In genomic region chr5:121805931-121806330, GRCh38 we compare ENCODE assay signal across 37 cellular contexts. TPM values are rescaled to one million over a fixed set of nuclear protein-coding genes. Genes with fewer than 3 reads are reported as not detected.
DNase-seq lines count a peak whose midpoint lies in the region; ATAC-seq and TF ChIP-seq lines count a peak whose summit lies in the region.
"Had no signal": no experiment of that assay in that cellular context is flagged by ENCODE, and none has a peak within 500 bp of the region (broad histone marks: within the 10 kb centered on the region; RNA-seq: fewer than 3 reads in every experiment).

No MANE protein-coding gene starts in this region.

- H3K4me3 ChIP-seq in body of pancreas = no peak overlapping the region
- no peak overlapping the region for H3K4me3 ChIP-seq in PC-3 (ENCODE audit: low read length)
- H3K4me3 ChIP-seq: GM12878, heart left ventricle, K562, lung, MG63, ovary, SJSA1, skin epidermis, transverse colon had no signal

- peaks cover 11 to 13% of the 10 kb centered on the region in 2 donors for H3K9me3 Mint-ChIP-seq in natural killer cell

- no peak overlapping the region for H3K4me3 Mint-ChIP-seq in natural killer cell
- H3K4me3 Mint-ChIP-seq: activated CD4-positive, alpha-beta memory T cell treated with anti-CD3 and anti-CD28 coated beads, Interleukin-2, amount 10 ng/mL, durations not matched to agents 7 days and 5 days; activated naive CD8-positive, alpha-beta T cell; activated T-helper 17 cell treated with anti-CD3 and anti-CD28 coated beads, Interleukin-2, amount 50 U/mL, for 72 hours had no signal

- TF ChIP-seq CTCF in body of pancreas (IDR thresholded peaks at IDR 0.05) (no peak), PC-3 (conservative IDR thresholded peaks at IDR 0.05; ENCODE audit: low read depth, low read length) (no peak), natural killer cell (IDR thresholded peaks at IDR 0.05) (no peak)

- H3K36me3 Mint-ChIP-seq in natural killer cell = no peaks in the 10 kb centered on the region
- H3K36me3 Mint-ChIP-seq: activated naive CD8-positive, alpha-beta T cell had no signal

- no peaks in the 10 kb centered on the region for H3F3A ChIP-seq in PC-3 (ENCODE audit: low read length, unreplicated experiment)

- no peak overlapping the region for H3K4me2 ChIP-seq in PC-3 (ENCODE audit: low read length)

- ATAC-seq in SK-N-SH treated with all-trans-retinoic acid at 6 μM for 48 hours (peak; percentile 46), body of pancreas (no peak), PC-3 (no peak), GM21717 (IDR thresholded peaks at IDR 0.05; ENCODE audit: unreplicated experiment) (no peak), natural killer cell (no peak)
- ATAC-seq: activated T-helper 17 cell treated with anti-CD3 and anti-CD28 coated beads, Interleukin-2, amount 50 U/mL, for 72 hours; GM12878; heart left ventricle; K562 had no signal

- DNase-seq in Daoy (ENCODE audit: low read depth) (peak; percentile 57), HS-5 (ENCODE audit: low read depth) (peak; percentile 24), fibroblast of peridontal ligament (ENCODE audit: extremely low read depth) (peak; percentile 75), body of pancreas (no peak), PC-3 (no peak), natural killer cell (no peak)
- DNase-seq: ACHN; activated CD4-positive, alpha-beta memory T cell treated with anti-CD3 and anti-CD28 coated beads, Interleukin-2, amount 10 ng/mL, durations not matched to agents 7 days and 5 days; activated CD4-positive, alpha-beta T cell treated with anti-CD3 and anti-CD28 coated beads for 1 hour; activated CD8-positive, alpha-beta memory T cell treated with anti-CD3 and anti-CD28 coated beads, Interleukin-2, amount 50 U/mL, for 48 hours; aorta; Calu3; cerebellar nuclear complex; DMS79 treated with DMSO at 0.1 percent for 48 hours; heart left ventricle; kidney glomerular epithelial cell; MG63; NCI-H1417; NCI-H2081; NCI-H226; ovary; RPMI8226; T-helper 2 cell; transverse colon had no signal

- no peak overlapping the region for H3K27ac Mint-ChIP-seq in natural killer cell
- H3K27ac Mint-ChIP-seq: activated CD4-positive, alpha-beta memory T cell treated with anti-CD3 and anti-CD28 coated beads, Interleukin-2, amount 10 ng/mL, durations not matched to agents 7 days and 5 days; activated naive CD8-positive, alpha-beta T cell; activated T-helper 17 cell treated with anti-CD3 and anti-CD28 coated beads, Interleukin-2, amount 50 U/mL, for 72 hours had no signal

- no peak overlapping the region for H3K9ac ChIP-seq in PC-3 (ENCODE audit: low read length)

- no peaks in the 10 kb centered on the region for H3K79me2 ChIP-seq in PC-3 (ENCODE audit: low read length)

- H3K4me1 ChIP-seq in body of pancreas (no peaks in the 10 kb centered on the region), PC-3 (ENCODE audit: insufficient read depth, low read length) (no peaks in the 10 kb centered on the region)
- H3K4me1 ChIP-seq: heart left ventricle, SJSA1, transverse colon had no signal

- CTCF ChIA-PET in PC-3 (lab: Charles Lee) = no interaction called here

- POLR2A ChIA-PET in PC-3 (lab: Charles Lee; ENCODE audit: unreplicated experiment) = no interaction called here

- H3K36me3 ChIP-seq in body of pancreas (replicated peaks in 1 of 2; ENCODE audit: insufficient read depth in 1 of 2, low read depth in 2 of 2) = no peaks in the 10 kb centered on the region
- H3K36me3 ChIP-seq in PC-3 (ENCODE audit: low read depth, low read length) = no peaks in the 10 kb centered on the region
- H3K36me3 ChIP-seq: heart left ventricle, MG63, ovary, SJSA1, transverse colon had no signal

- no peak for TF ChIP-seq POLR2A in body of pancreas (IDR thresholded peaks at IDR 0.05)

- no peaks in the 10 kb centered on the region for H3K27me3 Mint-ChIP-seq in natural killer cell (ENCODE audit: low read depth in 2 of 2)
- H3K27me3 Mint-ChIP-seq: activated CD4-positive, alpha-beta memory T cell treated with anti-CD3 and anti-CD28 coated beads, Interleukin-2, amount 10 ng/mL, durations not matched to agents 7 days and 5 days; activated naive CD8-positive, alpha-beta T cell; activated T-helper 17 cell treated with anti-CD3 and anti-CD28 coated beads, Interleukin-2, amount 50 U/mL, for 72 hours had no signal

- H3K4me1 Mint-ChIP-seq in natural killer cell = no peaks in the 10 kb centered on the region
- H3K4me1 Mint-ChIP-seq: activated CD4-positive, alpha-beta memory T cell treated with anti-CD3 and anti-CD28 coated beads, Interleukin-2, amount 10 ng/mL, durations not matched to agents 7 days and 5 days; activated T-helper 17 cell treated with anti-CD3 and anti-CD28 coated beads, Interleukin-2, amount 50 U/mL, for 72 hours had no signal

- no peaks in the 10 kb centered on the region for H3K9me2 ChIP-seq in PC-3 (replicated peaks; ENCODE audit: low read length)

- BruUV-seq in PC-3 (replicated peaks; lab: Mats Ljungman, UMichigan) = no TSS peak

- WGBS in body of pancreas, 2 donors = 45 to 50% methylated on average over 4 of the region's 4 CpGs

- intact Hi-C loops in body of pancreas (cut with DNase I) (no loop called here), PC-3 (cut with micrococcal nuclease) (no loop called here), natural killer cell (cut with micrococcal nuclease) (no loop called here)

- H3K9me3 ChIP-seq in body of pancreas = no peaks in the 10 kb centered on the region
- H3K9me3 ChIP-seq in PC-3 (ENCODE audit: low read length) = no peaks in the 10 kb centered on the region
- H3K9me3 ChIP-seq: MG63, ovary, SJSA1, transverse colon had no signal

- H3K27ac ChIP-seq in body of pancreas (no peak overlapping the region), PC-3 (ENCODE audit: low read length) (no peak overlapping the region)
- H3K27ac ChIP-seq: C4-2B, heart left ventricle, ovary, SJSA1, skin epidermis, transverse colon had no signal

- no peaks in the 10 kb centered on the region for H4K20me1 ChIP-seq in PC-3 (ENCODE audit: low read length)

- H3K27me3 ChIP-seq in body of pancreas = no peaks in the 10 kb centered on the region
- H3K27me3 ChIP-seq in PC-3 (ENCODE audit: low read length) = no peaks in the 10 kb centered on the region
- H3K27me3 ChIP-seq: heart left ventricle, MG63, ovary, SJSA1, transverse colon had no signal

- H2AFZ ChIP-seq in PC-3 (ENCODE audit: low read length) = no peak overlapping the region

TF ChIP-seq in SK-N-SH treated with all-trans-retinoic acid at 6 μM for 48 hours, 23 proteins besides CTCF, POLR2A, EP300 and RAD21:
- TF ChIP-seq OSR1 (CRISPR knock-in tag; IDR thresholded peaks at IDR 0.05) (no peak), TCF4 (CRISPR knock-in tag; IDR thresholded peaks at IDR 0.05; ENCODE audit: borderline replicate concordance) (peak; percentile 47; the same call in 1 of the 2 replicates)
TF ChIP-seq in SK-N-SH treated with all-trans-retinoic acid at 6 μM for 48 hours: peak in this region for 1.

RNA-seq across cellular contexts. Expression of gene FTMT, which starts 45.8 kb away (rescaled TPM):
- total RNA-seq in Daoy (2014; rRNA removed; shearing (Covaris generic)) = not detected in 2 replicates
- not detected for total RNA-seq in body of pancreas
- total RNA-seq in PC-3 (2014; rRNA removed) = not detected in 2 replicates
- not detected for total RNA-seq in natural killer cell
- total RNA-seq: activated CD4-positive, alpha-beta memory T cell treated with anti-CD3 and anti-CD28 coated beads, Interleukin-2, amount 10 ng/mL, durations not matched to agents 7 days and 5 days; activated T-helper 17 cell treated with anti-CD3 and anti-CD28 coated beads, Interleukin-2, amount 50 U/mL, for 72 hours; aorta; Calu3; GM12878; H1; heart left ventricle; K562; lung; mucosa of gallbladder; ovary; renal cortical epithelial cell; SJSA1; transverse colon had no signal

Comparison
In these comparisons a context has a peak if more than half of its experiments do, and no peak if none do; other contexts are left out.
1. DNase-seq: peak in Daoy (single experiment), HS-5 (single experiment) and fibroblast of peridontal ligament (single experiment); none in body of pancreas (0 of 4), PC-3 (single experiment) and natural killer cell (single experiment).